1 cellular context compared by ENCODE assay signal in genomic region chr2:148046802-148047201, GRCh38.
TF ChIP-seq lines count a peak whose summit lies in the region.

No MANE protein-coding gene starts in this region.

TF ChIP-seq in GM12878, 131 proteins besides CTCF, POLR2A, EP300 and RAD21:
- TF ChIP-seq CBX5 (IDR thresholded peaks at IDR 0.05; ENCODE audit: low read depth), result 0 out of 2 replicates have a peak, but pooled peaks have one; percentile 4
- TF ChIP-seq ZNF687 (IDR thresholded peaks at IDR 0.05), result peak; percentile 38; the same call in 1 of the 2 replicates
- peak; percentile 80; the same call in 1 of the 2 replicates for TF ChIP-seq SPI1 (IDR thresholded peaks at IDR 0.05; ENCODE audit: borderline replicate concordance, insufficient read depth, low read depth, low read length)
- TF ChIP-seq MTA2 (IDR thresholded peaks at IDR 0.05; ENCODE audit: low read depth), result no peak
- peak; percentile 39; the same call in 1 of the 2 replicates for TF ChIP-seq RUNX3 (IDR thresholded peaks at IDR 0.05; ENCODE audit: low read length)
- TF ChIP-seq POLR2AphosphoS5 (IDR thresholded peaks at IDR 0.05; ENCODE audit: low read length), result no peak
